Comparison of ENCODE assay signal across 19 cellular contexts in the genomic region with DNA sequence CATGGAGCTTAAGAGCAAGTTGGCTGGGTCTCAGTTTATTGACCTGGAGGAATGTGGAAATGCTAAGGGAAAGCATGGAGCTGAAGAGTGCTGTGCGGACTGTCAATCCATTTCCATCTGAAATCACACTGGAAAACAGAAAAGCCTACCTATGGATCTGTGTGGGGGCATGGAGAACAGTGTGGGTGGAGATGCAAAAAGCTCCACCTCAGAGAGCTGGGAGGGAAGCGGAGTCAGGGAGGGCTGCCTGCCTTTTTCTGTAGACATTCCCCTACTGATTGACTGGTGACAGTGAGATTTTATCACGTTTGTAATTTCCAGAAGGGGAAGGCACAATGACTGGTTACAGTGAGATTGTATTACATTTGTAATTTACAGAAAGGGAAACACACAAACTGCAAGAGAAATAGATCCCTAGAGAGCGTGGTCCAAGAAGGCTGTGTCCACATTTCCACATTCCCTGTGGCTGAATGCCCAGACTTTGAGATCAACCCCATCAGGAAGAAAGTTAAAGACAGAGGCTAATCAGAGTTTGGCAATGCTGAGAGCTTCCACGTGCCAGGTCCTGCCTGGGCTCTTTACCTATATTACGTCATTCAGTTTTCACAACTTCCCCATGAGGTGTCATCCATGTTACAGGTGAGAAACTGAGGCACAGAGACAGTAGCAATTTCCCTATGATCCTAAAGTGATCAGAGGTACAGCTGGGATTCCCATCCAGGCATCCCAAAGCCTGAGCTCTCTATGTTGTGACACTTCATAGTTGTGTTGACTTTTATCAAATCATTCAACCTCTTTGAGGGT.
DNase-seq lines count a peak whose midpoint lies in the region; ATAC-seq, FAIRE-seq and TF ChIP-seq lines count a peak whose summit lies in the region.
"Had no signal": no experiment of that assay in that cellular context is flagged by ENCODE, and none has a peak within 500 bp of the region (broad histone marks: within the 10 kb centered on the region; RNA-seq: fewer than 3 reads in every experiment).

No MANE protein-coding gene starts in this region.

- no peaks in the 10 kb centered on the region for H3K79me2 ChIP-seq in osteoblast (ENCODE audit: insufficient read depth, low read length)

- no peak overlapping the region for H3K4me3 ChIP-seq in osteoblast (ENCODE audit: insufficient read depth, low read length)
- H3K4me3 ChIP-seq: left ventricle myocardium inferior, thoracic aorta had no signal

- no peaks in the 10 kb centered on the region for H3K9me3 Mint-ChIP-seq in activated CD4-positive, alpha-beta memory T cell treated with anti-CD3 and anti-CD28 coated beads for 36 hours
- H3K9me3 Mint-ChIP-seq: neural crest cell had no signal

- POLR2A ChIA-PET in activated CD4-positive, alpha-beta memory T cell treated with anti-CD3 and anti-CD28 coated beads for 36 hours (lab: Charles Lee) = no interaction called here

- no peak overlapping the region for H3K4me2 ChIP-seq in osteoblast (ENCODE audit: insufficient read depth, low read length)

- no peak overlapping the region for H2AFZ ChIP-seq in osteoblast (ENCODE audit: low read length)

- FAIRE-seq in HTR-8/SVneo (lab: Jason Lieb, UNC) = no peak

- H3K4me1 Mint-ChIP-seq in activated CD4-positive, alpha-beta memory T cell treated with anti-CD3 and anti-CD28 coated beads for 36 hours (ENCODE audit: low read depth) = no peaks in the 10 kb centered on the region

- CTCF ChIA-PET in activated CD4-positive, alpha-beta memory T cell treated with anti-CD3 and anti-CD28 coated beads for 36 hours (lab: Charles Lee) = no interaction called here

- DNase-seq in NCI-H226 (peak; percentile 8), fibroblast of gingiva (ENCODE audit: low read depth) (peak; percentile 30), osteoblast (ENCODE audit: insufficient read length, low spot score, missing footprints) (peak; percentile 81), HTR-8/SVneo (ENCODE audit: insufficient read length, low spot score) (no peak)
- no peak for DNase-seq in activated CD4-positive, alpha-beta memory T cell treated with anti-CD3 and anti-CD28 coated beads for 36 hours
- DNase-seq: activated CD4-positive, alpha-beta T cell treated with anti-CD3 and anti-CD28 coated beads, Interleukin-2, amount 50 U/mL, for 48 hours; activated naive CD4-positive, alpha-beta T cell treated with Interleukin-2 at 50 U/mL for 16 hours; DMS79 treated with DMSO at 0.1 percent for 48 hours; GOT3; left ventricle myocardium inferior; NCI-H1436 treated with DMSO at 0.1 percent for 48 hours; NCI-H82; PC-3; stimulated activated CD4-positive, alpha-beta T cell treated with anti-CD3 and anti-CD28 coated beads, Interleukin-15, amount 100 ng/mL, for 24 hours had no signal

- H3K27ac Mint-ChIP-seq in activated CD4-positive, alpha-beta memory T cell treated with anti-CD3 and anti-CD28 coated beads for 36 hours = no peak overlapping the region

- H3K27me3 ChIP-seq in osteoblast (ENCODE audit: insufficient read depth, low read length) = no peaks in the 10 kb centered on the region

- H4K20me1 ChIP-seq in osteoblast (ENCODE audit: insufficient read depth, low read length) = no peaks in the 10 kb centered on the region

- H3K36me3 ChIP-seq in osteoblast (ENCODE audit: insufficient read depth, low read length) = no peaks in the 10 kb centered on the region
- H3K36me3 ChIP-seq: left ventricle myocardium inferior, thoracic aorta had no signal

- no peaks in the 10 kb centered on the region for H3K36me3 Mint-ChIP-seq in activated CD4-positive, alpha-beta memory T cell treated with anti-CD3 and anti-CD28 coated beads for 36 hours

- no peak for ATAC-seq in GM18498 (IDR thresholded peaks at IDR 0.05; ENCODE audit: unreplicated experiment)
- ATAC-seq in HG03139 (IDR thresholded peaks at IDR 0.05; ENCODE audit: unreplicated experiment) = no peak
- ATAC-seq: PC-3 had no signal

- H3K27ac ChIP-seq in C4-2B = peak overlapping the region; percentile 60
- no peak overlapping the region for H3K27ac ChIP-seq in osteoblast (ENCODE audit: low read depth, low read length)
- H3K27ac ChIP-seq: left ventricle myocardium inferior, thoracic aorta had no signal

- H3K4me1 ChIP-seq in osteoblast (ENCODE audit: insufficient read depth, low read length) = no peaks in the 10 kb centered on the region
- H3K4me1 ChIP-seq: left ventricle myocardium inferior had no signal

- no peaks in the 10 kb centered on the region for H3K27me3 Mint-ChIP-seq in activated CD4-positive, alpha-beta memory T cell treated with anti-CD3 and anti-CD28 coated beads for 36 hours

- no peaks in the 10 kb centered on the region for H3K9me3 ChIP-seq in osteoblast (ENCODE audit: low read depth, low read length)
- H3K9me3 ChIP-seq: left ventricle myocardium inferior, thoracic aorta had no signal

- no peak overlapping the region for H3K4me3 Mint-ChIP-seq in activated CD4-positive, alpha-beta memory T cell treated with anti-CD3 and anti-CD28 coated beads for 36 hours
- H3K4me3 Mint-ChIP-seq: neural crest cell had no signal

- intact Hi-C loops in activated CD4-positive, alpha-beta memory T cell treated with anti-CD3 and anti-CD28 coated beads for 36 hours (cut with micrococcal nuclease) = no loop called here

- TF ChIP-seq CTCF in C4-2B (conservative IDR thresholded peaks at IDR 0.05) (no peak), osteoblast (IDR thresholded peaks at IDR 0.05; ENCODE audit: extremely low read depth, low read depth, low read length) (no peak)

Comparison
In these comparisons a context has a peak if more than half of its experiments do, and no peak if none do; other contexts are left out.
1. DNase-seq: peak in NCI-H226 (single experiment), fibroblast of gingiva (single experiment) and osteoblast (single experiment); none in activated CD4-positive, alpha-beta memory T cell treated with anti-CD3 and anti-CD28 coated beads for 36 hours (single experiment) and HTR-8/SVneo (single experiment).